In genomic region chr16:29826342-29826695, GRCh38 we compare ENCODE assay signal across 14 cellular contexts. TPM values are rescaled to one million over a fixed set of nuclear protein-coding genes. Genes with fewer than 3 reads are reported as not detected.
A peak's percentile ranks its signal among the peaks of the same experiment; 100 is the strongest.
DNase-seq lines count a peak whose midpoint lies in the region; ATAC-seq, FAIRE-seq and TF ChIP-seq lines count a peak whose summit lies in the region.
"Had no signal": no experiment of that assay in that cellular context is flagged by ENCODE, and none has a peak within 500 bp of the region (broad histone marks: within the 10 kb centered on the region; RNA-seq: fewer than 3 reads in every experiment).

No MANE protein-coding gene starts in this region.

- FAIRE-seq in RCC 7860 (lab: Jason Lieb, UNC), result no peak

- no peaks in the 10 kb centered on the region for H3K27me3 Mint-ChIP-seq in stimulated activated naive CD8-positive, alpha-beta T cell treated with anti-CD3 and anti-CD28 coated beads, Interleukin-15, Interleukin-2, amounts not matched to agents 100 ng/mL and 50 ng/mL, for 24 hours
- no peaks in the 10 kb centered on the region for H3K27me3 Mint-ChIP-seq in osteocyte (ENCODE audit: unreplicated experiment)
- H3K27me3 Mint-ChIP-seq: CD8-positive, alpha-beta memory T cell had no signal

- TF ChIP-seq CTCF in brain microvascular endothelial cell (IDR thresholded peaks at IDR 0.05; ENCODE audit: low read depth, low read length, missing control alignments), result no peak
- no peak for TF ChIP-seq CTCF in osteocyte (IDR thresholded peaks at IDR 0.05)
- TF ChIP-seq CTCF in BE2C (IDR thresholded peaks at IDR 0.05; ENCODE audit: low read depth, low read length), result no peak

- H3K4me3 Mint-ChIP-seq in stimulated activated naive CD8-positive, alpha-beta T cell treated with anti-CD3 and anti-CD28 coated beads, Interleukin-15, Interleukin-2, amounts not matched to agents 100 ng/mL and 50 ng/mL, for 24 hours, result peak overlapping the region; percentile 79
- H3K4me3 Mint-ChIP-seq in osteocyte (ENCODE audit: unreplicated experiment), result no peak overlapping the region
- H3K4me3 Mint-ChIP-seq: H9 had no signal

- peaks cover 13% of the 10 kb centered on the region for H3K36me3 ChIP-seq in brain microvascular endothelial cell (replicated peaks)
- no peaks in the 10 kb centered on the region for H3K36me3 ChIP-seq in BE2C

- in situ Hi-C loops in brain microvascular endothelial cell (cut with HindIII; ENCODE audit: low pct_ligation_motif_present, low sequenced_read_pairs), result no loop called here

- H3K4me1 Mint-ChIP-seq in stimulated activated naive CD8-positive, alpha-beta T cell treated with anti-CD3 and anti-CD28 coated beads, Interleukin-15, Interleukin-2, amounts not matched to agents 100 ng/mL and 50 ng/mL, for 24 hours (ENCODE audit: low read depth), result peaks cover 84% of the 10 kb centered on the region
- H3K4me1 Mint-ChIP-seq in osteocyte (ENCODE audit: unreplicated experiment), result peaks cover 42% of the 10 kb centered on the region

- H3K9me3 ChIP-seq in BE2C, result no peaks in the 10 kb centered on the region

- H3K27me3 ChIP-seq in brain microvascular endothelial cell (replicated peaks) (no peaks in the 10 kb centered on the region), BE2C (no peaks in the 10 kb centered on the region)

- H3K4me3 ChIP-seq in brain microvascular endothelial cell (ENCODE audit: low read depth, low read length) (no peak overlapping the region), BE2C (ENCODE audit: low read depth, low read length) (no peak overlapping the region)

- DNase-seq in stimulated activated naive CD8-positive, alpha-beta T cell treated with anti-CD3 and anti-CD28 coated beads, Interleukin-15, Interleukin-2, amounts not matched to agents 100 U/mL and 50 U/mL, for 24 hours, result no peak
- DNase-seq in brain microvascular endothelial cell (no peak), osteocyte (ENCODE audit: extremely low spot score, unreplicated experiment) (no peak), RCC 7860 (ENCODE audit: low spot score) (no peak), BE2C (no peak), hepatic stellate cell (ENCODE audit: low spot score) (no peak)
- DNase-seq: activated gamma-delta T cell; H9; OCI-M1; stimulated activated naive CD4-positive, alpha-beta T cell treated with Interleukin-2 at 50 U/mL for 16 hours had no signal

- H3K36me3 Mint-ChIP-seq in stimulated activated naive CD8-positive, alpha-beta T cell treated with anti-CD3 and anti-CD28 coated beads, Interleukin-15, Interleukin-2, amounts not matched to agents 100 ng/mL and 50 ng/mL, for 24 hours (ENCODE audit: low read depth), result peaks cover 6% of the 10 kb centered on the region
- peaks cover 6% of the 10 kb centered on the region for H3K36me3 Mint-ChIP-seq in osteocyte (ENCODE audit: unreplicated experiment)

- H3K27ac ChIP-seq in brain microvascular endothelial cell, result peak overlapping the region; percentile 79

- peak overlapping the region; percentile 97 for H3K27ac Mint-ChIP-seq in stimulated activated naive CD8-positive, alpha-beta T cell treated with anti-CD3 and anti-CD28 coated beads, Interleukin-15, Interleukin-2, amounts not matched to agents 100 ng/mL and 50 ng/mL, for 24 hours
- H3K27ac Mint-ChIP-seq in osteocyte (ENCODE audit: unreplicated experiment), result peak overlapping the region; percentile 89

- no peaks in the 10 kb centered on the region for H3K9me3 Mint-ChIP-seq in stimulated activated naive CD8-positive, alpha-beta T cell treated with anti-CD3 and anti-CD28 coated beads, Interleukin-15, Interleukin-2, amounts not matched to agents 100 ng/mL and 50 ng/mL, for 24 hours
- no peaks in the 10 kb centered on the region for H3K9me3 Mint-ChIP-seq in osteocyte (ENCODE audit: unreplicated experiment)
- H3K9me3 Mint-ChIP-seq: CD8-positive, alpha-beta memory T cell; H9; nephron had no signal

- H3K4me1 ChIP-seq in BE2C, result no peaks in the 10 kb centered on the region; the same call in 1 of the 2 replicates

- ATAC-seq in stimulated activated naive CD8-positive, alpha-beta T cell treated with anti-CD3 and anti-CD28 coated beads, Interleukin-15, Interleukin-2, amounts not matched to agents 100 U/mL and 50 U/mL, for 24 hours, result no peak
- no peak for ATAC-seq in GM21786 (IDR thresholded peaks at IDR 0.05; ENCODE audit: unreplicated experiment)

RNA-seq across cellular contexts. Expression of gene MVP, which starts 6.1 kb away (rescaled TPM):
- total RNA-seq in osteocyte, result 150 and 157 TPM in 2 replicates
- 17.2 TPM for polyA plus RNA-seq in BE2C (2012; ENCODE audit: insufficient read depth, insufficient read length, low read depth)

RNA-seq across cellular contexts. Expression of gene PAGR1, which starts 10.4 kb away (rescaled TPM):
- total RNA-seq in osteocyte, result 26.4 and 29.1 TPM in 2 replicates
- 153 TPM for polyA plus RNA-seq in BE2C (2012; ENCODE audit: insufficient read depth, insufficient read length, low read depth)

RNA-seq across cellular contexts. Expression of gene PRRT2, which starts 14.3 kb away (rescaled TPM):
- 8.8 and 13.4 TPM in 2 replicates for total RNA-seq in osteocyte
- 132 TPM for polyA plus RNA-seq in BE2C (2012; ENCODE audit: insufficient read depth, insufficient read length, low read depth)

RNA-seq across cellular contexts. Expression of gene MAZ, which starts 20.0 kb away (rescaled TPM):
- 304 and 305 TPM in 2 replicates for total RNA-seq in osteocyte
- 1,186 TPM for polyA plus RNA-seq in BE2C (2012; ENCODE audit: insufficient read depth, insufficient read length, low read depth)

RNA-seq across cellular contexts. Expression of gene KIF22, which starts 35.8 kb away (rescaled TPM):
- 20.0 and 23.0 TPM in 2 replicates for total RNA-seq in osteocyte
- 143 TPM for polyA plus RNA-seq in BE2C (2012; ENCODE audit: insufficient read depth, insufficient read length, low read depth)
